1 cellular context compared by ENCODE assay signal in the genomic region with DNA sequence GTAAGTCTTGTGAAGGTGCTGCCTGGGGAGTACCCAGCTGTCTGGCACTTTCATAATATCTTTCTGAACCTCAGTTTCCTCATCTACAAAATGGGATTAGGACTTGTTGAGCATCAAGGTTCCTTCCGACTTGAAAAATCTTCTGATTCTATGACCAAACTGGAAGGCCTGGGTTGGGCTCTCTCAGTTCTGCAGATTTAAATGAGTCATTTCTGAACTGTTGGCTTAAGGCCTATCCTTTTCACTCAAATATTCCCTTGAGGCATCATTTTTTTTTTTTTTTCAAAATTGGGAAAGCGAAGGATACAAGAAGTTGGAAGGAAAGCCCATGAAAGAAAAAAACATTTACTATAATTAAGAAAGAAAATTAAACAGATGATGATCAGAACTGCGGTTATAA.
TF ChIP-seq lines count a peak whose summit lies in the region.

No MANE protein-coding gene starts in this region.

TF ChIP-seq in IMR-90, 13 proteins besides CTCF, POLR2A, EP300 and RAD21 (continued from another document):
- TF ChIP-seq NFE2L2 (IDR thresholded peaks at IDR 0.05; ENCODE audit: low read depth, low read length) (no peak), SMC3 (IDR thresholded peaks at IDR 0.05; ENCODE audit: low read depth, low read length) (no peak), MAFK (IDR thresholded peaks at IDR 0.05; ENCODE audit: low read depth, low read length) (no peak), FOS (IDR thresholded peaks at IDR 0.05; ENCODE audit: low read depth, low read length) (no peak), BHLHE40 (IDR thresholded peaks at IDR 0.05; ENCODE audit: low read depth, low read length) (no peak), RCOR1 (IDR thresholded peaks at IDR 0.05; ENCODE audit: insufficient replicate concordance, low read length) (no peak), USF2 (IDR thresholded peaks at IDR 0.05; ENCODE audit: low read depth, low read length) (no peak), CHD1 (IDR thresholded peaks at IDR 0.05; ENCODE audit: low read depth, low read length) (no peak), RFX5 (IDR thresholded peaks at IDR 0.05; ENCODE audit: low read depth, low read length) (no peak), MXI1 (IDR thresholded peaks at IDR 0.05; ENCODE audit: borderline replicate concordance, low read depth, low read length) (no peak)
- TF ChIP-seq, protein P1, sequence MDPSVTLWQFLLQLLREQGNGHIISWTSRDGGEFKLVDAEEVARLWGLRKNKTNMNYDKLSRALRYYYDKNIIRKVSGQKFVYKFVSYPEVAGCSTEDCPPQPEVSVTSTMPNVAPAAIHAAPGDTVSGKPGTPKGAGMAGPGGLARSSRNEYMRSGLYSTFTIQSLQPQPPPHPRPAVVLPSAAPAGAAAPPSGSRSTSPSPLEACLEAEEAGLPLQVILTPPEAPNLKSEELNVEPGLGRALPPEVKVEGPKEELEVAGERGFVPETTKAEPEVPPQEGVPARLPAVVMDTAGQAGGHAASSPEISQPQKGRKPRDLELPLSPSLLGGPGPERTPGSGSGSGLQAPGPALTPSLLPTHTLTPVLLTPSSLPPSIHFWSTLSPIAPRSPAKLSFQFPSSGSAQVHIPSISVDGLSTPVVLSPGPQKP (IDR thresholded peaks at IDR 0.05; ENCODE audit: borderline replicate concordance, low read depth, low read length) = no peak
TF ChIP-seq in IMR-90: peak in this region for 0.
